ENCODE assay signal across 6 cellular contexts in the genomic region with DNA sequence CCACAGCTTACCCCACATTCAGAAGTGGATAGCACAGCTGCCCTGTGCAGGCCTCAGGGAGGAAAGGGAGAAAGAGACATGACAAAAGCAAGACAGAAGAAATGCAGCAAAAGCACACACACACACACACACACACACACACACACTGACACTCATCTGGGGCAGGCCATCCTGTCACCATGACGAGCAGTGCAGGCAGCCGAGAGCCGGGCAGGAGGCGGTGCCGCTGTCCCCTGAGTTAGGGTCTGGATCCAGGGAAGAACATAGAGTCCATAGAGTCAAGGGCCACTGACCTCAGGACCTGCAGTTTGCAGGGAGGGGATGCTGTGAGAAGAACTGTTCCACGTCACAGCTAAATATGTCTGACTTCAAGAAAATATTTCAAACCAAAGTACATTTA. TPM values are rescaled to one million over a fixed set of nuclear protein-coding genes. Genes with fewer than 3 reads are reported as not detected.
"Had no signal": no experiment of that assay in that cellular context is flagged by ENCODE, and none has a peak within 500 bp of the region (broad histone marks: within the 10 kb centered on the region; RNA-seq: fewer than 3 reads in every experiment).

No MANE protein-coding gene starts in this region.

RNA-seq across cellular contexts. Expression of a gene that starts 4.0 kb away (rescaled TPM):
- total RNA-seq: NCI-H460, PC-9, Peyer's patch, Right ventricle myocardium inferior, RPMI7951, SJCRH30 had no signal
